ENCODE assay signal across 17 cellular contexts in the genomic region with DNA sequence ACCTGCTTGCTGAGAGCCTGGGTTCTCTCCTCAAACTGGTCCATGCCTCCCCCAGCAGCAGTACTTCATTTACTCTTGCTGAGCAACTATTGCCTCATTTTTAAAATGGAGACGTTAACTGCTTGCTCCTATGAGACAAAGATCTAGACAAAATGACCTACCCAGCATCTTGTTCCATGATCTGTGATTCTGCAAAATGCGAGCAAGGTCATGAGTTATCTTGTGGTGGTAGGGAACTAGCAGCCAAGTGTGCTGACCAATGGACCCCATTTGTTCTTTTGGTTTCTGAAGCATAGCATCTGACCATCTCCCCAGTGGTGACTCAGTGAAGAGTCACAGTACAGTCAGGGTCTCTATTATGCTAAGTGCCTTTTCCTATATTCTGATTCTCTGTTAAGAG. TPM values are rescaled to one million over a fixed set of nuclear protein-coding genes. Genes with fewer than 3 reads are reported as not detected.
DNase-seq lines count a peak whose midpoint lies in the region; ATAC-seq and TF ChIP-seq lines count a peak whose summit lies in the region.
"Had no signal": no experiment of that assay in that cellular context is flagged by ENCODE, and none has a peak within 500 bp of the region (broad histone marks: within the 10 kb centered on the region; RNA-seq: fewer than 3 reads in every experiment).

No MANE protein-coding gene starts in this region.

- no peak overlapping the region for H2AFZ ChIP-seq in mesenchymal stem cell (ENCODE audit: low read depth, low read length)

- POLR2A ChIA-PET in BJ (lab: Charles Lee), result no interaction called here

- H3K36me3 ChIP-seq in BJ (ENCODE audit: control insufficient read depth, insufficient read depth, low read length), result peaks cover 1% of the 10 kb centered on the region; the same call in 1 of the 2 replicates
- peaks cover 20% of the 10 kb centered on the region for H3K36me3 ChIP-seq in MG63
- H3K36me3 ChIP-seq in mesenchymal stem cell (ENCODE audit: control insufficient read depth in 1 of 2, insufficient read depth in 2 of 2, low read depth in 1 of 2, low read length in 2 of 2), result peaks cover 0 to 3% of the 10 kb centered on the region in 2 experiments
- H3K36me3 ChIP-seq: HAP-1 had no signal

- peak; percentile 41 for DNase-seq in BJ (ENCODE audit: low read depth)
- peak; percentile 76 for DNase-seq in MG63
- DNase-seq in cardiac fibroblast (ENCODE audit: low read depth in 2 of 2), result peak; percentile 35 to 84
- peak; percentile 3 for DNase-seq in mesenchymal stem cell
- no peak for DNase-seq in inferior parietal cortex (ENCODE audit: extremely low spot score)
- no peak for DNase-seq in omental fat pad (ENCODE audit: low spot score)
- no peak for DNase-seq in NCI-H748 (lab: John Stamatoyannopoulos, UW; ENCODE audit: unreplicated experiment)
- DNase-seq: activated CD4-positive, alpha-beta memory T cell treated with anti-CD3 and anti-CD28 coated beads, Interleukin-2, amount 10 ng/mL, durations not matched to agents 7 days and 5 days; AML-193; anterior cingulate cortex; dermis blood vessel endothelial cell; MM.1S; NCI-H2081 treated with DMSO at 0.1 percent for 48 hours; occipital lobe; stimulated activated naive CD8-positive, alpha-beta T cell treated with anti-CD3 and anti-CD28 coated beads, Interleukin-15, amount 100 ng/mL, for 72 hours had no signal

- H3K9me3 ChIP-seq in MG63 (no peaks in the 10 kb centered on the region), mesenchymal stem cell (ENCODE audit: control insufficient read depth, low read length) (no peaks in the 10 kb centered on the region)
- H3K9me3 ChIP-seq: HAP-1 had no signal

- no peak overlapping the region for H4K91ac ChIP-seq in mesenchymal stem cell (ENCODE audit: low read length)

- CTCF ChIA-PET in BJ (lab: Yijun Ruan, JAX), result no interaction called here

- no peak overlapping the region for H3K4ac ChIP-seq in mesenchymal stem cell (ENCODE audit: low read depth in 1 of 2, low read length in 2 of 2)

- H3K18ac ChIP-seq in mesenchymal stem cell (ENCODE audit: low read depth in 1 of 2, low read length in 2 of 2), result no peak overlapping the region

- H3K14ac ChIP-seq in mesenchymal stem cell (ENCODE audit: low read length in 2 of 2), result no peak overlapping the region

- no peak overlapping the region for H3K4me3 ChIP-seq in BJ (ENCODE audit: low read depth, low read length)
- H3K4me3 ChIP-seq in MG63, result no peak overlapping the region
- no peak overlapping the region for H3K4me3 ChIP-seq in cardiac fibroblast (replicated peaks in 1 of 2; ENCODE audit: low read depth in 2 of 2, low read length in 2 of 2)
- H3K4me3 ChIP-seq in mesenchymal stem cell (ENCODE audit: insufficient read depth in 1 of 2, low read depth in 1 of 2, low read length in 2 of 2), result peak overlapping the region in 1 of 2 experiments; percentile 8
- H3K4me3 ChIP-seq: HAP-1 had no signal

- H2BK120ac ChIP-seq in mesenchymal stem cell (ENCODE audit: low read depth, low read length), result no peak overlapping the region

- H2BK5ac ChIP-seq in mesenchymal stem cell (ENCODE audit: low read depth, low read length, poor library complexity, severe bottlenecking), result no peak overlapping the region

- no peak overlapping the region for H4K8ac ChIP-seq in mesenchymal stem cell (ENCODE audit: low read length)

- no peak overlapping the region for H3K23ac ChIP-seq in mesenchymal stem cell (ENCODE audit: low read length in 2 of 2)

- H3K79me1 ChIP-seq in mesenchymal stem cell (replicated peaks; ENCODE audit: low read length, poor library complexity, severe bottlenecking), result peaks cover 15% of the 10 kb centered on the region

- H3K27me3 ChIP-seq in BJ (ENCODE audit: control insufficient read depth, insufficient read depth, low read length) (no peaks in the 10 kb centered on the region; the same call in 1 of the 2 replicates), MG63 (no peaks in the 10 kb centered on the region), mesenchymal stem cell (ENCODE audit: control insufficient read depth in 1 of 2, insufficient read depth in 1 of 2, low read length in 2 of 2) (peaks cover 0 to 4% of the 10 kb centered on the region in 2 experiments)

- H3K9ac ChIP-seq in mesenchymal stem cell (ENCODE audit: low read length), result peak overlapping the region; percentile 3

- peak overlapping the region; percentile 38 for H3K27ac ChIP-seq in mesenchymal stem cell (ENCODE audit: low read length, poor library complexity, severe bottlenecking)

- H2AK5ac ChIP-seq in mesenchymal stem cell (ENCODE audit: low read length, severe bottlenecking), result no peak overlapping the region

- ATAC-seq in GM18907 (IDR thresholded peaks at IDR 0.05; ENCODE audit: unreplicated experiment), result no peak
- ATAC-seq in omental fat pad (ENCODE audit: low FRiP score), result no peak
- ATAC-seq: stimulated activated naive CD8-positive, alpha-beta T cell treated with anti-CD3 and anti-CD28 coated beads, Interleukin-15, amount 100 ng/mL, for 72 hours had no signal

- no peak overlapping the region for H3K4me2 ChIP-seq in mesenchymal stem cell (ENCODE audit: low read length, poor library complexity, severe bottlenecking)

- no peak overlapping the region for H2BK12ac ChIP-seq in mesenchymal stem cell (ENCODE audit: low read length in 2 of 2)

- no peak for TF ChIP-seq CTCF in BJ (IDR thresholded peaks at IDR 0.05; ENCODE audit: insufficient read depth, low read depth, low read length)
- TF ChIP-seq CTCF in cardiac fibroblast (IDR thresholded peaks at IDR 0.05; ENCODE audit: low read depth, low read length), result no peak
- TF ChIP-seq CTCF in omental fat pad (IDR thresholded peaks at IDR 0.05), result no peak

- 80% methylated on average over 2 of the region's 2 CpGs for WGBS in mesenchymal stem cell

- H3K4me1 ChIP-seq in mesenchymal stem cell (ENCODE audit: control insufficient read depth, insufficient read depth, low read depth, low read length), result peaks cover 23% of the 10 kb centered on the region
- H3K4me1 ChIP-seq: HAP-1 had no signal

- no peak overlapping the region for H2BK15ac ChIP-seq in mesenchymal stem cell (ENCODE audit: low read depth, poor library complexity, severe bottlenecking)

RNA-seq across cellular contexts. Expression of a gene that starts 40.4 kb away (rescaled TPM):
- polyA plus RNA-seq in BJ (2011; rRNA removed), result 14.8 and 16.0 TPM in 2 replicates
- polyA minus RNA-seq in BJ (2011; rRNA and poly(A)+ RNA removed), result 18.0 and 28.7 TPM in 2 replicates
- total RNA-seq in MG63 (2014; rRNA removed; shearing (Covaris generic); ENCODE audit: low replicate concordance), result 6.5 and 9.7 TPM in 2 replicates
- polyA plus RNA-seq in mesenchymal stem cell (2013, experiment 1 of 2), result 0.15 TPM
- polyA plus RNA-seq in mesenchymal stem cell (2013, experiment 2 of 2), result 0.15 TPM
- 1 to 10 TPM; 1.8 to 4.1 (median 3.2) TPM for total RNA-seq in omental fat pad
- total RNA-seq: activated CD4-positive, alpha-beta memory T cell treated with anti-CD3 and anti-CD28 coated beads, Interleukin-2, amount 10 ng/mL, durations not matched to agents 7 days and 5 days; dermis blood vessel endothelial cell had no signal

Comparison
In these comparisons a context has a peak if more than half of its experiments do, and no peak if none do; other contexts are left out.
1. DNase-seq: peak in BJ (single experiment), MG63 (single experiment), cardiac fibroblast (2 of 2) and mesenchymal stem cell (single experiment); none in inferior parietal cortex (single experiment), omental fat pad (single experiment) and NCI-H748 (single experiment).